26 cellular contexts compared by ENCODE assay signal in genomic region chr13:75796825-75797224, GRCh38.
"Had no signal": no experiment of that assay in that cellular context is flagged by ENCODE, and none has a peak within 500 bp of the region (broad histone marks: within the 10 kb centered on the region; RNA-seq: fewer than 3 reads in every experiment).

No MANE protein-coding gene starts in this region.

- H3K27ac ChIP-seq: body of pancreas, neural progenitor cell, stomach, suprapubic skin, tibial nerve, uterus had no signal

- H3K36me3 Mint-ChIP-seq: neural progenitor cell had no signal

- H3K27me3 Mint-ChIP-seq: activated B cell treated with CpG ODN at 0.5 μM for 24 hours; activated CD4-positive, alpha-beta memory T cell treated with anti-CD3 and anti-CD28 coated beads for 36 hours; dendritic cell treated with granulocyte-macrophage colony-stimulating factor and Interleukin-4, amounts not matched to agents 40 ng/mL and 50 ng/mL, for 4 days; naive thymus-derived CD8-positive, alpha-beta T cell; stimulated activated memory B cell treated with anti-CD40 and anti-IgM and Interleukin-4, amounts not matched to agents 10 μg/mL and 1 μg/mL and 100 μg/mL, for 72 hours; T-helper 17 cell had no signal

- ATAC-seq: activated T-cell treated with anti-CD3 and anti-CD28 coated beads, Interleukin-2, amount 50 U/mL, for 72 hours; body of pancreas; gastrocnemius medialis; left cardiac atrium; naive thymus-derived CD8-positive, alpha-beta T cell; stimulated activated memory B cell treated with anti-CD40 and anti-IgM and Interleukin-4, amounts not matched to agents 10 μg/mL and 1 μg/mL and 100 μg/mL, for 72 hours; T-helper 17 cell had no signal

- H3K4me1 Mint-ChIP-seq: activated B cell treated with CpG ODN at 0.5 μM for 24 hours; stimulated activated memory B cell treated with anti-CD40 and anti-IgM and Interleukin-4, amounts not matched to agents 10 μg/mL and 1 μg/mL and 100 μg/mL, for 72 hours had no signal

- H3K9me3 ChIP-seq: body of pancreas, gastrocnemius medialis, stomach, suprapubic skin, tibial nerve, uterus had no signal

- H3K9ac ChIP-seq: neural progenitor cell had no signal

- H3K27me3 ChIP-seq: body of pancreas, gastrocnemius medialis, neural progenitor cell, stomach, suprapubic skin, tibial nerve, uterus had no signal

- H3K27ac Mint-ChIP-seq: activated B cell treated with CpG ODN at 0.5 μM for 24 hours; activated CD4-positive, alpha-beta memory T cell treated with anti-CD3 and anti-CD28 coated beads for 36 hours; activated T-cell treated with anti-CD3 and anti-CD28 coated beads, Interleukin-2, amount 50 U/mL, for 72 hours; dendritic cell treated with granulocyte-macrophage colony-stimulating factor and Interleukin-4, amounts not matched to agents 40 ng/mL and 50 ng/mL, for 4 days; neural progenitor cell; stimulated activated memory B cell treated with anti-CD40 and anti-IgM and Interleukin-4, amounts not matched to agents 10 μg/mL and 1 μg/mL and 100 μg/mL, for 72 hours; T-helper 17 cell had no signal

- H3K4me1 ChIP-seq: neural progenitor cell, suprapubic skin, uterus had no signal

- H3K36me3 ChIP-seq: neural progenitor cell, suprapubic skin, uterus had no signal

- H3K4me3 ChIP-seq: body of pancreas, gastrocnemius medialis, lung, neural progenitor cell, stomach, suprapubic skin, tibial nerve, uterus had no signal

- H3K4me3 Mint-ChIP-seq: activated B cell treated with CpG ODN at 0.5 μM for 24 hours; activated CD4-positive, alpha-beta memory T cell treated with anti-CD3 and anti-CD28 coated beads for 36 hours; activated T-cell treated with anti-CD3 and anti-CD28 coated beads, Interleukin-2, amount 50 U/mL, for 72 hours; dendritic cell treated with granulocyte-macrophage colony-stimulating factor and Interleukin-4, amounts not matched to agents 40 ng/mL and 50 ng/mL, for 4 days; naive thymus-derived CD8-positive, alpha-beta T cell; neural progenitor cell; stimulated activated memory B cell treated with anti-CD40 and anti-IgM and Interleukin-4, amounts not matched to agents 10 μg/mL and 1 μg/mL and 100 μg/mL, for 72 hours; T-helper 17 cell had no signal

- DNase-seq: activated B cell treated with CpG ODN at 0.5 μM for 24 hours; activated CD4-positive, alpha-beta memory T cell treated with anti-CD3 and anti-CD28 coated beads for 36 hours; activated CD4-positive, alpha-beta T cell treated with anti-CD3 and anti-CD28 coated beads for 4 hours; activated effector memory CD4-positive, alpha-beta T cell treated with anti-CD3 and anti-CD28 coated beads, Interleukin-2, amount 50 U/mL, for 16 hours; activated naive CD4-positive, alpha-beta T cell treated with anti-CD3 and anti-CD28 coated beads, Interleukin-2, amount 50 U/mL, for 16 hours; activated T-cell treated with anti-CD3 and anti-CD28 coated beads, Interleukin-2, amount 50 U/mL, for 72 hours; anterior cingulate cortex; body of pancreas; effector CD4-positive, alpha-beta T cell; gastrocnemius medialis; head of caudate nucleus; hypothalamus; left cardiac atrium; naive thymus-derived CD8-positive, alpha-beta T cell; retina; stimulated activated CD4-positive, alpha-beta T cell treated with anti-CD3 and anti-CD28 coated beads, Interleukin-2, amount 100 ng/mL, for 24 hours; stomach; SW 1271; T-helper 17 cell; uterus had no signal

- H3K9me3 Mint-ChIP-seq: activated CD4-positive, alpha-beta memory T cell treated with anti-CD3 and anti-CD28 coated beads for 36 hours; activated T-cell treated with anti-CD3 and anti-CD28 coated beads, Interleukin-2, amount 50 U/mL, for 72 hours; dendritic cell treated with granulocyte-macrophage colony-stimulating factor and Interleukin-4, amounts not matched to agents 40 ng/mL and 50 ng/mL, for 4 days; neural progenitor cell; stimulated activated memory B cell treated with anti-CD40 and anti-IgM and Interleukin-4, amounts not matched to agents 10 μg/mL and 1 μg/mL and 100 μg/mL, for 72 hours had no signal
